13 cellular contexts compared by ENCODE assay signal in the genomic region with DNA sequence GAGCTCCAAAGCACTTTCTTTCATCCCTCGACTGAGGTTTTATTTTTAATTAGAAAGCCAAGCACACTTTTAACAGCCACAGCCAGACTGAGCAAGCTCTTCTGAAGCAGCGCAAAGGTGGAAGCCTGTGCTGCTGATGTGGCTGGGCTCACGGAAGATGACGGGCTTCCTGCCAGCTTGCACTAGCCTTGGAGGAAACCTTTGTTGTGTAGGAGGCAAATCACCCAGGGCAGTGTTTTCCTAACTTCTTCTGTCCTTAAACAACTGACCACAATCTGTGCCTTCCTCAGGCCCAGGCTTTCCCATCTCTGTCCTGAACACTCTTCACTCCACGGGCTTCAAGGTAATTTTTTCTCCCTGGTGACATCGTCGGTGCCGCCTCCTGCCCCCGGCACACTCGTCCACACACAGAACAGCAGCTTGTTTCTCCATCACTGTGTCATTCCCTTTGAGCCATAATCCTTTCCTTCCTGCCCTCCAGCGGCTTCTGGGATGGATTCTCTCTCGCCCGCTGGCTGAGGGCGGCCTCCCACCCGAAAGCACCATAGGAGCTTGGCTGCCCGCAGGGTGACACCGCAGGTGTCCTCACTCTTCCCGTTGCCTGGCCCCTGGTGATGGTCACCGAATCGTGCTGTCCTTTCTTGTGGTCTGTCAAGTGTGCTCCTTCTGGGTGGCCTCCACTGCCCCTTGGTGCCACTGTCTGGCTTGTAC. TPM values are rescaled to one million over a fixed set of nuclear protein-coding genes. Genes with fewer than 3 reads are reported as not detected.
DNase-seq lines count a peak whose midpoint lies in the region; ATAC-seq and TF ChIP-seq lines count a peak whose summit lies in the region.
"Had no signal": no experiment of that assay in that cellular context is flagged by ENCODE, and none has a peak within 500 bp of the region (broad histone marks: within the 10 kb centered on the region; RNA-seq: fewer than 3 reads in every experiment).

No MANE protein-coding gene starts in this region.

- H3K27me3 ChIP-seq in neural progenitor cell: peaks cover 43% of the 10 kb centered on the region
- H3K27me3 ChIP-seq: colonic mucosa had no signal

- H3K79me2 ChIP-seq in neural progenitor cell (ENCODE audit: low read depth): no peaks in the 10 kb centered on the region

- no peak overlapping the region for H2AFZ ChIP-seq in neural progenitor cell (replicated peaks)

- no peaks in the 10 kb centered on the region for H4K20me1 ChIP-seq in neural progenitor cell (ENCODE audit: low read depth)

- no peaks in the 10 kb centered on the region for H3K36me3 Mint-ChIP-seq in activated naive CD8-positive, alpha-beta T cell
- no peaks in the 10 kb centered on the region for H3K36me3 Mint-ChIP-seq in neural progenitor cell

- H3K27ac ChIP-seq in neural progenitor cell: no peak overlapping the region
- H3K27ac ChIP-seq: 22Rv1, colonic mucosa, foreskin keratinocyte had no signal

- peaks cover 4% of the 10 kb centered on the region for H3K4me1 ChIP-seq in neural progenitor cell
- H3K4me1 ChIP-seq: foreskin keratinocyte had no signal

- H3K4me3 ChIP-seq in neural progenitor cell: no peak overlapping the region

- H3K4me2 ChIP-seq in neural progenitor cell: no peak overlapping the region

- H3K9ac ChIP-seq in neural progenitor cell: no peak overlapping the region

- no peak overlapping the region for H3K27ac Mint-ChIP-seq in activated naive CD8-positive, alpha-beta T cell
- H3K27ac Mint-ChIP-seq in neural progenitor cell: no peak overlapping the region
- H3K27ac Mint-ChIP-seq: stimulated activated naive CD8-positive, alpha-beta T cell treated with anti-CD3 and anti-CD28 coated beads, Interleukin-15, Interleukin-2, amounts not matched to agents 100 ng/mL and 50 ng/mL, for 24 hours had no signal

- no peak for TF ChIP-seq CTCF in neural progenitor cell (IDR thresholded peaks at IDR 0.05)

- peaks cover 28% of the 10 kb centered on the region for H3K4me1 Mint-ChIP-seq in activated naive CD8-positive, alpha-beta T cell (ENCODE audit: low read depth)
- H3K4me1 Mint-ChIP-seq in neural progenitor cell: peaks cover 26% of the 10 kb centered on the region

- H3K36me3 ChIP-seq in neural progenitor cell: no peaks in the 10 kb centered on the region
- H3K36me3 ChIP-seq: colonic mucosa had no signal

- no peaks in the 10 kb centered on the region for H3K9me3 Mint-ChIP-seq in activated naive CD8-positive, alpha-beta T cell (ENCODE audit: low read depth)
- H3K9me3 Mint-ChIP-seq in neural progenitor cell: no peaks in the 10 kb centered on the region
- H3K9me3 Mint-ChIP-seq: stimulated activated naive CD8-positive, alpha-beta T cell treated with anti-CD3 and anti-CD28 coated beads, Interleukin-15, Interleukin-2, amounts not matched to agents 100 ng/mL and 50 ng/mL, for 24 hours had no signal

- ATAC-seq in GM18858 (IDR thresholded peaks at IDR 0.05; ENCODE audit: unreplicated experiment) (no peak), GM18870 (IDR thresholded peaks at IDR 0.05; ENCODE audit: unreplicated experiment) (no peak)
- ATAC-seq: foreskin keratinocyte had no signal

- H3K9me3 ChIP-seq in neural progenitor cell (ENCODE audit: low read depth): no peaks in the 10 kb centered on the region
- H3K9me3 ChIP-seq: colonic mucosa had no signal

- peak overlapping the region; percentile 57 for H3K4me3 Mint-ChIP-seq in activated naive CD8-positive, alpha-beta T cell
- peak overlapping the region; percentile 24 for H3K4me3 Mint-ChIP-seq in neural progenitor cell

- no peaks in the 10 kb centered on the region for H3K27me3 Mint-ChIP-seq in activated naive CD8-positive, alpha-beta T cell
- H3K27me3 Mint-ChIP-seq in neural progenitor cell (ENCODE audit: insufficient read depth, low read depth): peaks cover 14% of the 10 kb centered on the region
- H3K27me3 Mint-ChIP-seq: stimulated activated naive CD8-positive, alpha-beta T cell treated with anti-CD3 and anti-CD28 coated beads, Interleukin-15, Interleukin-2, amounts not matched to agents 100 ng/mL and 50 ng/mL, for 24 hours had no signal

- H3F3A ChIP-seq in neural progenitor cell (ENCODE audit: low read depth): peaks cover 3% of the 10 kb centered on the region

- DNase-seq in DMS 273 (lab: John Stamatoyannopoulos, UW; ENCODE audit: unreplicated experiment) (peak; percentile 35), DMS 273 treated with DMSO at 0.1 percent for 48 hours (lab: John Stamatoyannopoulos, UW) (no peak), KG1 (lab: John Stamatoyannopoulos, UW) (peak; percentile 4), neural progenitor cell (ENCODE audit: low spot score) (no peak), medulla oblongata (ENCODE audit: extremely low spot score) (no peak)
- DNase-seq: colonic mucosa, foreskin keratinocyte, KBM-7 had no signal

RNA-seq across cellular contexts. Expression of a gene that starts 31.1 kb away (rescaled TPM):
- total RNA-seq in neural progenitor cell (ENCODE audit: low replicate concordance): not detected in 2 replicates
- total RNA-seq: foreskin keratinocyte had no signal

Comparison
In these comparisons a context has a peak if more than half of its experiments do, and no peak if none do; other contexts are left out.
1. DNase-seq: peak in DMS 273 (single experiment) and KG1 (single experiment); none in DMS 273 treated with DMSO at 0.1 percent for 48 hours (single experiment), neural progenitor cell (single experiment) and medulla oblongata (single experiment).